ENCODE assay signal across 24 cellular contexts in genomic region chrX:131572372-131573014, GRCh38. TPM values are rescaled to one million over a fixed set of nuclear protein-coding genes. Genes with fewer than 3 reads are reported as not detected.
"Had no signal": no experiment of that assay in that cellular context is flagged by ENCODE, and none has a peak within 500 bp of the region (broad histone marks: within the 10 kb centered on the region; RNA-seq: fewer than 3 reads in every experiment).

No MANE protein-coding gene starts in this region.

- H3K36me3 Mint-ChIP-seq: activated naive CD8-positive, alpha-beta T cell; naive thymus-derived CD8-positive, alpha-beta T cell; stimulated activated naive B cell treated with anti-CD40 and anti-IgM and Interleukin-4, amounts not matched to agents 10 μg/mL and 1 μg/mL and 100 μg/mL, for 72 hours; WTC11 had no signal

- H3K36me3 ChIP-seq: gastroesophageal sphincter, heart right ventricle, tibial nerve, uterus had no signal

- H3K9me3 ChIP-seq: gastroesophageal sphincter, heart right ventricle, mucosa of descending colon, tibial nerve, uterus had no signal

- H3K4me3 Mint-ChIP-seq: activated CD8-positive, alpha-beta T cell treated with anti-CD3 and anti-CD28 coated beads for 36 hours; activated naive CD8-positive, alpha-beta T cell; activated T-cell treated with anti-CD3 and anti-CD28 coated beads, Interleukin-2, amount 50 U/mL, for 72 hours; dendritic cell treated with granulocyte-macrophage colony-stimulating factor and Interleukin-4, amounts not matched to agents 40 ng/mL and 50 ng/mL, for 4 days; effector memory CD8-positive, alpha-beta T cell; naive thymus-derived CD8-positive, alpha-beta T cell; stimulated activated naive B cell treated with anti-CD40 and anti-IgM and Interleukin-4, amounts not matched to agents 10 μg/mL and 1 μg/mL and 100 μg/mL, for 72 hours had no signal

- H3K27ac ChIP-seq: gastroesophageal sphincter, heart right ventricle, tibial nerve, uterus had no signal

- H3K4me1 Mint-ChIP-seq: naive thymus-derived CD8-positive, alpha-beta T cell; stimulated activated naive B cell treated with anti-CD40 and anti-IgM and Interleukin-4, amounts not matched to agents 10 μg/mL and 1 μg/mL and 100 μg/mL, for 72 hours had no signal

- H3K27me3 ChIP-seq: gastroesophageal sphincter had no signal

- H3K4me3 ChIP-seq: gastroesophageal sphincter, heart right ventricle, mucosa of descending colon, tibial nerve, uterus had no signal

- H3K4me1 ChIP-seq: gastroesophageal sphincter, heart right ventricle, tibial nerve, uterus had no signal

- ATAC-seq: activated CD8-positive, alpha-beta T cell treated with anti-CD3 and anti-CD28 coated beads for 36 hours; activated T-cell treated with anti-CD3 and anti-CD28 coated beads, Interleukin-2, amount 50 U/mL, for 72 hours; effector memory CD8-positive, alpha-beta T cell; gastroesophageal sphincter; heart right ventricle; left lobe of liver; mucosa of descending colon; naive thymus-derived CD8-positive, alpha-beta T cell; stimulated activated naive B cell treated with anti-CD40 and anti-IgM and Interleukin-4, amounts not matched to agents 10 μg/mL and 1 μg/mL and 100 μg/mL, for 72 hours; WTC11 had no signal

- H3K27me3 Mint-ChIP-seq: dendritic cell treated with granulocyte-macrophage colony-stimulating factor and Interleukin-4, amounts not matched to agents 40 ng/mL and 50 ng/mL, for 4 days; effector memory CD8-positive, alpha-beta T cell had no signal

- H3K27ac Mint-ChIP-seq: activated CD8-positive, alpha-beta T cell treated with anti-CD3 and anti-CD28 coated beads for 36 hours; activated naive CD8-positive, alpha-beta T cell; dendritic cell treated with granulocyte-macrophage colony-stimulating factor and Interleukin-4, amounts not matched to agents 40 ng/mL and 50 ng/mL, for 4 days; effector memory CD8-positive, alpha-beta T cell; naive thymus-derived CD8-positive, alpha-beta T cell; stimulated activated naive B cell treated with anti-CD40 and anti-IgM and Interleukin-4, amounts not matched to agents 10 μg/mL and 1 μg/mL and 100 μg/mL, for 72 hours; WTC11 had no signal

- DNase-seq: activated CD4-positive, alpha-beta T cell treated with anti-CD3 and anti-CD28 coated beads for 4 hours; activated CD8-positive, alpha-beta memory T cell treated with anti-CD3 and anti-CD28 coated beads, Interleukin-2, amount 50 U/mL, for 4 hours; activated CD8-positive, alpha-beta T cell treated with anti-CD3 and anti-CD28 coated beads for 36 hours; activated gamma-delta T cell treated with Interleukin-2 at 50 U/mL for 16 hours; activated T-cell treated with anti-CD3 and anti-CD28 coated beads, Interleukin-2, amount 50 U/mL, for 72 hours; amygdala; effector memory CD8-positive, alpha-beta T cell; heart right ventricle; mammary epithelial cell; mucosa of descending colon; naive thymus-derived CD8-positive, alpha-beta T cell; posterior cingulate gyrus; stimulated activated CD4-positive, alpha-beta T cell treated with anti-CD3 and anti-CD28 coated beads, Interleukin-2, amount 100 ng/mL, for 48 hours; stimulated activated naive B cell treated with anti-CD40 and anti-IgM and Interleukin-4, amounts not matched to agents 10 μg/mL and 1 μg/mL and 100 μg/mL, for 72 hours; T-helper 2 cell; uterus had no signal

- H3K9me3 Mint-ChIP-seq: activated CD8-positive, alpha-beta T cell treated with anti-CD3 and anti-CD28 coated beads for 36 hours; activated T-cell treated with anti-CD3 and anti-CD28 coated beads, Interleukin-2, amount 50 U/mL, for 72 hours; dendritic cell treated with granulocyte-macrophage colony-stimulating factor and Interleukin-4, amounts not matched to agents 40 ng/mL and 50 ng/mL, for 4 days; effector memory CD8-positive, alpha-beta T cell; stimulated activated naive B cell treated with anti-CD40 and anti-IgM and Interleukin-4, amounts not matched to agents 10 μg/mL and 1 μg/mL and 100 μg/mL, for 72 hours; WTC11 had no signal

RNA-seq across cellular contexts. Expression of gene OR13H1, which starts 28.6 kb away (rescaled TPM):
- total RNA-seq: activated CD8-positive, alpha-beta T cell treated with anti-CD3 and anti-CD28 coated beads for 36 hours; activated T-cell treated with anti-CD3 and anti-CD28 coated beads, Interleukin-2, amount 50 U/mL, for 72 hours; gastroesophageal sphincter; heart right ventricle; left lobe of liver; mammary epithelial cell; mucosa of descending colon; naive thymus-derived CD8-positive, alpha-beta T cell; skeletal muscle tissue; subcutaneous adipose tissue; tibial nerve; uterus; WTC11 had no signal
